ENCODE assay signal across 1 cellular context in the genomic region with DNA sequence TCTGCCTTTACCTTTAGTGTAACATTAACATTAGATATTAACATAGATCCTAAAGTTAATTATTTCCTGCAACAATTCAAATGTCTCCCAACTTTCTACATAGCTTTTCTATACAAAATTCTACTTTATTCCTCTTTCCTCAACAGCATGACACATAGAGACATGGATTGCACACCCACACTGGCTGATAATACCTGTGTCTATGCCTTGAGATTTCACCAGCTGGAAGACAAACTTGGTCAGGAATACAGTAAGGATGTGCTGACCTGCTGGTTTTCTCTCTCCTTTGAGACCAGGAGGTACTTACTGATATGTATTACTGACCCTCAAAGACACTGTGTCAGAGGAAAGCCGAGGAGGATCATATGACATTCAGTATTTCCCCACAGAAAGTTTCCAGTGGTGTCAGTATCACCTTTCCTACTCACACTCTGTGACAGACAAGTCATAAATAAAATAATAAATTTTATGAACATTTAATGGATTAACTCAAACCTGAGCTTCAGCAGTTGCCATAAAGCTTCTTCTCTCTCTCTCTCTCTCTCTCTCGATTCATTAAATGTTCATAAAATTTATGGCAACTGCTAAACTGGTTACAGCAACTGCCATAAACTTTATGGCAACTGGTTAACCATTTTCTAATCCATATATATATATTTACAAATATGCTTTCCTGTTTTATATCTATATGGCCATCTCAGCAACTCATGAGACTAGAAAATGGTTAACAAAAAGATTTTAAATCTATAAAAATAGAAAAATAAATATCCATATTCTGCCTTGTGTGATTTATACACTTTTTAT.
TF ChIP-seq lines count a peak whose summit lies in the region.

No MANE protein-coding gene starts in this region.

TF ChIP-seq in K562, 482 proteins besides CTCF, POLR2A, EP300 and RAD21 (continued from another document):
- TF ChIP-seq NFRKB (IDR thresholded peaks at IDR 0.05; ENCODE audit: low read depth) (no peak), ZNF57 (CRISPR knock-in tag; IDR thresholded peaks at IDR 0.05) (no peak), TSHZ1 (CRISPR knock-in tag; IDR thresholded peaks at IDR 0.05) (no peak)
